In the genomic region with DNA sequence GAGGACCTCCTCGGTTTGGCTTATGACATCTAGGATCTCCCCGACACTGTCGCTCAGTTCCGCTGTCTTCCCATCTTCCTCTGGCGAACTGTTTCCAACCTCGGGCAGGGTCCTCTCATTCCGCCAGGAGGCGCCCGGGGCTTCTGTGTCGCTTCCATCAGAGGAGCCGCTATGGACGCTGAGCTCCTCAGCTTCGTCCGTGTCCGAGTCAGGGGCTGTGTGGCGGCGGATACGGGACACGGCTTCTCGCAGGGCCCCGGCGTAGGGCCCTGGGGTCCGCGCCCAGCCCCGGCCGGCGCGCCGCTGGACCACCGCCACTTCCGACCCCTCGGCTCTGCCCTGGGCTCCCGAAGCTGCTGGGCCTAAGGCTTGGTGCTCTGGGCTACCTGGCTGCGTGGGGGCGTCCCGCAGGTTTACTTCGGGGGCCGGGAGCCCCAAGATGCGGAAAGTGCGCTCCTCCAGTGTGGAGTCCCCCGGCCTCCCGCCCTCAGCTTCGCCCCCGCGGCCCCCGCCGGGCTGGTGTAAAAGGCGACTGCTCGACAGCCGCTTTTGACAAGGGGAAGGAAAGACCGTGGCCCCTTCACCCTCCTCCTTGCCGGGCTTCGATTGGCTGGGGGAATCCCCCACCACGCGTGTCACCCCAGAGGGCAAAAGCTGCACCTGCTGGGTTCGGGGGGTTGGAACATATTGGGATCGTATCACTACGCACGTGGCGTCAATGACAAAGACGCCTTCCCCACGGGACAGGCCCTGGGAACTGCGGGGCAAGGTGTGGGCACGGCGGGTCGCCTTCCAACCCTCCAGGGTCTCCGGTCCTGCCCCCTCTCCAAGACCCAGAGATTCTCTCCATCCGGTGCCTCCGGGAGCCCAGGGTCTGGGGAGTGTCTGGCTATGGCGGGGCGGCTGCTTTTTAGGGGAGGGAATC, we compare ENCODE assay signal across 9 cellular contexts. TPM values are rescaled to one million over a fixed set of nuclear protein-coding genes. Genes with fewer than 3 reads are reported as not detected.
DNase-seq lines count a peak whose midpoint lies in the region; ATAC-seq and TF ChIP-seq lines count a peak whose summit lies in the region.
"Had no signal": no experiment of that assay in that cellular context is flagged by ENCODE, and none has a peak within 500 bp of the region (broad histone marks: within the 10 kb centered on the region; RNA-seq: fewer than 3 reads in every experiment).

No MANE protein-coding gene starts in this region.

- no peaks in the 10 kb centered on the region for H4K20me1 ChIP-seq in Karpas-422 (ENCODE audit: insufficient read depth, low read depth, low read length)

- H3K4me1 ChIP-seq in Karpas-422 (ENCODE audit: low read length) = peaks cover 45% of the 10 kb centered on the region

- H3K36me3 ChIP-seq in Karpas-422 (ENCODE audit: insufficient read depth, low read length) = peaks cover 2% of the 10 kb centered on the region

- no peak overlapping the region for H3K27ac Mint-ChIP-seq in T-helper 1 cell treated with Interleukin-12 subunit alpha and Interleukin-12 subunit beta and Interleukin-4 antibody, amounts not matched to agents 30 μg/mL and 1 μg/mL, for 36 hours

- peak overlapping the region; percentile 77 for H3K9ac ChIP-seq in Karpas-422 (ENCODE audit: low read length)

- peak overlapping the region; percentile 65; the same call in 1 of the 2 replicates for H2AFZ ChIP-seq in Karpas-422 (ENCODE audit: low read length)

- peak overlapping the region; percentile 93 for H3K4me2 ChIP-seq in Karpas-422 (ENCODE audit: low read depth, low read length, poor library complexity, severe bottlenecking)

- intact Hi-C loops in sciatic nerve (cut with DNase I) = loop anchor here (10.0 kb wide), 1 partner anchor 142 kb away; a partner anchor contains a TSS

- no peaks in the 10 kb centered on the region for H3K9me3 ChIP-seq in Karpas-422 (ENCODE audit: low read length)

- H3K9me2 ChIP-seq in Karpas-422 (replicated peaks; ENCODE audit: insufficient read depth, low read length) = no peaks in the 10 kb centered on the region

- peaks cover 73% of the 10 kb centered on the region for H3K27me3 Mint-ChIP-seq in T-helper 1 cell treated with Interleukin-12 subunit alpha and Interleukin-12 subunit beta and Interleukin-4 antibody, amounts not matched to agents 30 μg/mL and 1 μg/mL, for 36 hours (ENCODE audit: low read depth)

- peak overlapping the region; percentile 60 for H3K4me3 Mint-ChIP-seq in T-helper 1 cell treated with Interleukin-12 subunit alpha and Interleukin-12 subunit beta and Interleukin-4 antibody, amounts not matched to agents 30 μg/mL and 1 μg/mL, for 36 hours

- no peak overlapping the region for H3K27ac ChIP-seq in Karpas-422 (ENCODE audit: low read length)

- peak; percentile 75 for ATAC-seq in sciatic nerve
- no peak for ATAC-seq in HG02588 (IDR thresholded peaks at IDR 0.05; ENCODE audit: unreplicated experiment)

- no peaks in the 10 kb centered on the region for H3K79me2 ChIP-seq in Karpas-422 (ENCODE audit: low read length)

- H3K4me1 Mint-ChIP-seq in T-helper 1 cell treated with Interleukin-12 subunit alpha and Interleukin-12 subunit beta and Interleukin-4 antibody, amounts not matched to agents 30 μg/mL and 1 μg/mL, for 36 hours (ENCODE audit: low read depth) = peaks cover 25% of the 10 kb centered on the region

- no peaks in the 10 kb centered on the region for H3K9me3 Mint-ChIP-seq in T-helper 1 cell treated with Interleukin-12 subunit alpha and Interleukin-12 subunit beta and Interleukin-4 antibody, amounts not matched to agents 30 μg/mL and 1 μg/mL, for 36 hours

- H3K4me3 ChIP-seq in Karpas-422 (ENCODE audit: low read length) = peak overlapping the region; percentile 67
- H3K4me3 ChIP-seq in cardiac fibroblast (replicated peaks in 1 of 2; ENCODE audit: low read depth in 2 of 2, low read length in 2 of 2) = peak overlapping the region; percentile 17 to 29

- TF ChIP-seq CTCF in cardiac fibroblast (IDR thresholded peaks at IDR 0.05; ENCODE audit: low read depth, low read length) = peak; percentile 97

- peaks cover 17% of the 10 kb centered on the region for H3K36me3 Mint-ChIP-seq in T-helper 1 cell treated with Interleukin-12 subunit alpha and Interleukin-12 subunit beta and Interleukin-4 antibody, amounts not matched to agents 30 μg/mL and 1 μg/mL, for 36 hours (ENCODE audit: low read depth)

- DNase-seq in DMS53 (lab: John Stamatoyannopoulos, UW) (peak; percentile 94), Karpas-422 (peak; percentile 90), cardiac fibroblast (ENCODE audit: low read depth in 2 of 2) (peak; percentile 74 to 75), iPS-NIHi11 (ENCODE audit: low spot score) (peak; percentile 86), sciatic nerve (ENCODE audit: low spot score) (peak; percentile 88), cerebellar nuclear complex (lab: John Stamatoyannopoulos, UW) (no peak)

- no peaks in the 10 kb centered on the region for H3K27me3 ChIP-seq in Karpas-422 (ENCODE audit: low read length)

RNA-seq across cellular contexts. Expression of a gene that starts 2.1 kb away (rescaled TPM):
- total RNA-seq in Karpas-422 (2014; rRNA removed; shearing (Covaris generic); ENCODE audit: low replicate concordance) = 9.6 and 20.2 TPM in 2 replicates
- total RNA-seq in sciatic nerve = not detected

RNA-seq across cellular contexts. Expression of a gene that starts 18.9 kb away (rescaled TPM):
- total RNA-seq in Karpas-422 (2014; rRNA removed; shearing (Covaris generic); ENCODE audit: low replicate concordance) = not detected in 2 replicates
- total RNA-seq in sciatic nerve = not detected
- total RNA-seq: T-helper 2 cell treated with Interferon-gamma antibody and Interleukin-4, amounts not matched to agents 100 ng/mL and 5 ng/mL, for 36 hours had no signal

RNA-seq across cellular contexts. Expression of a gene that starts 21.5 kb away (rescaled TPM):
- total RNA-seq in Karpas-422 (2014; rRNA removed; shearing (Covaris generic); ENCODE audit: low replicate concordance) = 35.1 and 47.5 TPM in 2 replicates
- 46.4 TPM for total RNA-seq in sciatic nerve

RNA-seq across cellular contexts. Expression of a gene that starts 25.5 kb away (rescaled TPM):
- 0.61 and 1.0 TPM in 2 replicates for total RNA-seq in Karpas-422 (2014; rRNA removed; shearing (Covaris generic); ENCODE audit: low replicate concordance)
- 1.1 TPM for total RNA-seq in sciatic nerve

RNA-seq across cellular contexts. Expression of a gene that starts 39.8 kb away (rescaled TPM):
- total RNA-seq in Karpas-422 (2014; rRNA removed; shearing (Covaris generic); ENCODE audit: low replicate concordance) = 51.7 and 57.5 TPM in 2 replicates
- 112 TPM for total RNA-seq in sciatic nerve

Comparison
In these comparisons a context has a peak if more than half of its experiments do, and no peak if none do; other contexts are left out.
1. DNase-seq: peak in DMS53 (single experiment), Karpas-422 (single experiment), cardiac fibroblast (2 of 2), iPS-NIHi11 (single experiment) and sciatic nerve (single experiment); none in cerebellar nuclear complex (0 of 2).
2. RNA of a gene that starts 2.1 kb away (total RNA-seq): 9.6 to 20.2 TPM in Karpas-422; not detected in sciatic nerve (single experiment); every median in the first group is over 10 times any median in the second.